ENCODE assay signal across 11 cellular contexts in genomic region chr15:70281811-70282307, GRCh38.
DNase-seq lines count a peak whose midpoint lies in the region; ATAC-seq lines count a peak whose summit lies in the region.
"Had no signal": no experiment of that assay in that cellular context is flagged by ENCODE, and none has a peak within 500 bp of the region (broad histone marks: within the 10 kb centered on the region; RNA-seq: fewer than 3 reads in every experiment).

No MANE protein-coding gene starts in this region.

- peaks cover 4% of the 10 kb centered on the region for H3K27me3 Mint-ChIP-seq in activated naive CD8-positive, alpha-beta T cell treated with anti-CD3 and anti-CD28 coated beads, Interleukin-2, amount 50 U/mL, for 24 hours
- no peaks in the 10 kb centered on the region for H3K27me3 Mint-ChIP-seq in activated naive CD8-positive, alpha-beta T cell treated with anti-CD3 and anti-CD28 coated beads for 36 hours
- peaks cover 8% of the 10 kb centered on the region for H3K27me3 Mint-ChIP-seq in stimulated activated memory B cell treated with anti-CD40 and anti-IgM and Interleukin-4, amounts not matched to agents 10 μg/mL and 1 μg/mL and 100 μg/mL, for 72 hours

- in situ Hi-C loops in HAP-1 (cut with MboI; ENCODE audit: low sequenced_read_pairs): no loop called here

- no peaks in the 10 kb centered on the region for H3K36me3 Mint-ChIP-seq in activated naive CD8-positive, alpha-beta T cell treated with anti-CD3 and anti-CD28 coated beads, Interleukin-2, amount 50 U/mL, for 24 hours (ENCODE audit: low read depth)
- H3K36me3 Mint-ChIP-seq in activated naive CD8-positive, alpha-beta T cell treated with anti-CD3 and anti-CD28 coated beads for 36 hours: no peaks in the 10 kb centered on the region
- no peaks in the 10 kb centered on the region for H3K36me3 Mint-ChIP-seq in stimulated activated memory B cell treated with anti-CD40 and anti-IgM and Interleukin-4, amounts not matched to agents 10 μg/mL and 1 μg/mL and 100 μg/mL, for 72 hours
- H3K36me3 Mint-ChIP-seq: CD4-positive, alpha-beta memory T cell had no signal

- peaks cover 7% of the 10 kb centered on the region for H3K4me1 ChIP-seq in HAP-1
- H3K4me1 ChIP-seq: gastrocnemius medialis had no signal

- no peaks in the 10 kb centered on the region for H3K27me3 ChIP-seq in HAP-1 (ENCODE audit: low read depth)
- H3K27me3 ChIP-seq: gastrocnemius medialis had no signal

- no peak overlapping the region for H3K27ac Mint-ChIP-seq in activated naive CD8-positive, alpha-beta T cell treated with anti-CD3 and anti-CD28 coated beads, Interleukin-2, amount 50 U/mL, for 24 hours
- H3K27ac Mint-ChIP-seq in activated naive CD8-positive, alpha-beta T cell treated with anti-CD3 and anti-CD28 coated beads for 36 hours: no peak overlapping the region
- H3K27ac Mint-ChIP-seq in stimulated activated memory B cell treated with anti-CD40 and anti-IgM and Interleukin-4, amounts not matched to agents 10 μg/mL and 1 μg/mL and 100 μg/mL, for 72 hours: peak overlapping the region; percentile 93
- H3K27ac Mint-ChIP-seq: CD4-positive, alpha-beta memory T cell had no signal

- H3K9me3 ChIP-seq in HAP-1: no peaks in the 10 kb centered on the region
- H3K9me3 ChIP-seq: gastrocnemius medialis had no signal

- H3K36me3 ChIP-seq in HAP-1 (replicated peaks): no peaks in the 10 kb centered on the region
- H3K36me3 ChIP-seq: gastrocnemius medialis had no signal

- peaks cover 5% of the 10 kb centered on the region for H3K9me3 Mint-ChIP-seq in activated naive CD8-positive, alpha-beta T cell treated with anti-CD3 and anti-CD28 coated beads, Interleukin-2, amount 50 U/mL, for 24 hours
- H3K9me3 Mint-ChIP-seq in activated naive CD8-positive, alpha-beta T cell treated with anti-CD3 and anti-CD28 coated beads for 36 hours: no peaks in the 10 kb centered on the region
- H3K9me3 Mint-ChIP-seq in stimulated activated memory B cell treated with anti-CD40 and anti-IgM and Interleukin-4, amounts not matched to agents 10 μg/mL and 1 μg/mL and 100 μg/mL, for 72 hours: peaks cover 7% of the 10 kb centered on the region
- H3K9me3 Mint-ChIP-seq: CD4-positive, alpha-beta memory T cell had no signal

- no peak overlapping the region for H3K4me3 ChIP-seq in HAP-1
- H3K4me3 ChIP-seq: gastrocnemius medialis had no signal

- H3K4me3 Mint-ChIP-seq in activated naive CD8-positive, alpha-beta T cell treated with anti-CD3 and anti-CD28 coated beads, Interleukin-2, amount 50 U/mL, for 24 hours: no peak overlapping the region
- no peak overlapping the region for H3K4me3 Mint-ChIP-seq in activated naive CD8-positive, alpha-beta T cell treated with anti-CD3 and anti-CD28 coated beads for 36 hours
- peak overlapping the region; percentile 43 for H3K4me3 Mint-ChIP-seq in stimulated activated memory B cell treated with anti-CD40 and anti-IgM and Interleukin-4, amounts not matched to agents 10 μg/mL and 1 μg/mL and 100 μg/mL, for 72 hours
- H3K4me3 Mint-ChIP-seq: CD4-positive, alpha-beta memory T cell; naive thymus-derived CD4-positive, alpha-beta T cell had no signal

- ATAC-seq in activated naive CD8-positive, alpha-beta T cell treated with anti-CD3 and anti-CD28 coated beads, Interleukin-2, amount 50 U/mL, for 24 hours: peak; percentile 97
- peak; percentile 13 for ATAC-seq in esophagus mucosa
- ATAC-seq in stimulated activated memory B cell treated with anti-CD40 and anti-IgM and Interleukin-4, amounts not matched to agents 10 μg/mL and 1 μg/mL and 100 μg/mL, for 72 hours: peak; percentile 94
- ATAC-seq in GM21528 (IDR thresholded peaks at IDR 0.05; ENCODE audit: low FRiP score, unreplicated experiment): no peak
- ATAC-seq: gastrocnemius medialis; naive thymus-derived CD4-positive, alpha-beta T cell had no signal

- H3K4me1 Mint-ChIP-seq in activated naive CD8-positive, alpha-beta T cell treated with anti-CD3 and anti-CD28 coated beads, Interleukin-2, amount 50 U/mL, for 24 hours: peaks cover 19% of the 10 kb centered on the region
- peaks cover 11% of the 10 kb centered on the region for H3K4me1 Mint-ChIP-seq in activated naive CD8-positive, alpha-beta T cell treated with anti-CD3 and anti-CD28 coated beads for 36 hours
- H3K4me1 Mint-ChIP-seq in stimulated activated memory B cell treated with anti-CD40 and anti-IgM and Interleukin-4, amounts not matched to agents 10 μg/mL and 1 μg/mL and 100 μg/mL, for 72 hours: peaks cover 55% of the 10 kb centered on the region

- DNase-seq in activated naive CD8-positive, alpha-beta T cell treated with anti-CD3 and anti-CD28 coated beads, Interleukin-2, amount 50 U/mL, for 24 hours: no peak
- no peak for DNase-seq in activated naive CD8-positive, alpha-beta T cell treated with anti-CD3 and anti-CD28 coated beads for 36 hours
- DNase-seq in NCI-H226 (peak; percentile 32), NK-92 (lab: John Stamatoyannopoulos, UW; ENCODE audit: unreplicated experiment) (no peak), HAP-1 (ENCODE audit: low spot score in 2 of 2) (no peak)
- DNase-seq: CD4-positive, alpha-beta memory T cell; gastrocnemius medialis had no signal
